ENCODE assay signal across 23 cellular contexts in genomic region chr22:27097481-27097880, GRCh38.
A peak's percentile ranks its signal among the peaks of the same experiment; 100 is the strongest.
DNase-seq lines count a peak whose midpoint lies in the region; ATAC-seq, FAIRE-seq and TF ChIP-seq lines count a peak whose summit lies in the region.
"Had no signal": no experiment of that assay in that cellular context is flagged by ENCODE, and none has a peak within 500 bp of the region (broad histone marks: within the 10 kb centered on the region; RNA-seq: fewer than 3 reads in every experiment).

No MANE protein-coding gene starts in this region.

- DNase-seq in WERI-Rb-1, result peak; percentile 93
- DNase-seq in fibroblast of the aortic adventitia (ENCODE audit: low read depth), result peak; percentile 27
- DNase-seq in urothelium cell line (ENCODE audit: low spot score), result no peak
- DNase-seq in amniotic stem cell (lab: John Stamatoyannopoulos, UW), result no peak
- DNase-seq: BE2C; C1 segment of cervical spinal cord; Caco-2; CD4-positive, CD25-positive, alpha-beta regulatory T cell; CD8-positive, alpha-beta memory T cell; DMS153; DMS79; GDM1; HCEC 1CT had no signal

- no peaks in the 10 kb centered on the region for H3K9me3 ChIP-seq in WERI-Rb-1 (ENCODE audit: severe bottlenecking)
- H3K9me3 ChIP-seq: BE2C, Caco-2 had no signal

- H3K27me3 ChIP-seq in WERI-Rb-1 (ENCODE audit: insufficient read depth, low read depth, severe bottlenecking), result no peaks in the 10 kb centered on the region

- H3K4me3 ChIP-seq in WERI-Rb-1 (ENCODE audit: low read depth, low read length) (no peak overlapping the region; the same call in 1 of the 2 replicates), fibroblast of the aortic adventitia (ENCODE audit: low read depth, low read length) (no peak overlapping the region)
- H3K4me3 ChIP-seq: GM23338 had no signal

- peak; percentile 17 for FAIRE-seq in urothelium cell line (lab: Jason Lieb, UNC)
- FAIRE-seq: A204.1, GM12892, GM18507, H54, HepG2 had no signal

- no peaks in the 10 kb centered on the region for H3K36me3 ChIP-seq in WERI-Rb-1
- H3K36me3 ChIP-seq: BE2C had no signal

- H3K27ac Mint-ChIP-seq in brain, result peak overlapping the region in 3 of 5 experiments; percentile 28 to 56 (median 48)
- H3K27ac Mint-ChIP-seq: CD4-positive, CD25-positive, alpha-beta regulatory T cell; CD8-positive, alpha-beta memory T cell; GM23338; IgD-negative memory B cell had no signal

- H3K27ac ChIP-seq in WERI-Rb-1, result peak overlapping the region; percentile 67

- peaks cover 0 to 14% (median 0%) of the 10 kb centered on the region in 5 experiments for H3K9me3 Mint-ChIP-seq in brain
- H3K9me3 Mint-ChIP-seq: CD8-positive, alpha-beta memory T cell; GM23338 had no signal

- no peak overlapping the region for H3K4me3 Mint-ChIP-seq in brain
- H3K4me3 Mint-ChIP-seq: CD4-positive, CD25-positive, alpha-beta regulatory T cell; CD8-positive, alpha-beta memory T cell; GM23338; IgD-negative memory B cell had no signal

- H3K36me3 Mint-ChIP-seq in brain, result no peaks in the 10 kb centered on the region
- H3K36me3 Mint-ChIP-seq: CD4-positive, CD25-positive, alpha-beta regulatory T cell; CD8-positive, alpha-beta memory T cell; IgD-negative memory B cell had no signal

- H3K4me1 Mint-ChIP-seq in brain, result peaks cover 57% of the 10 kb centered on the region
- H3K4me1 Mint-ChIP-seq: CD4-positive, CD25-positive, alpha-beta regulatory T cell; CD8-positive, alpha-beta memory T cell had no signal

- TF ChIP-seq CTCF in WERI-Rb-1 (IDR thresholded peaks at IDR 0.05; ENCODE audit: low read depth, low read length), result peak; percentile 6; the same call in 1 of the 2 replicates
- no peak for TF ChIP-seq CTCF in brain (conservative IDR thresholded peaks at IDR 0.05)
- TF ChIP-seq CTCF in fibroblast of the aortic adventitia (IDR thresholded peaks at IDR 0.05; ENCODE audit: insufficient read depth, low read length), result no peak

- no peak for ATAC-seq in HG03520 (IDR thresholded peaks at IDR 0.05; ENCODE audit: unreplicated experiment)
- no peak for ATAC-seq in GM18858 (IDR thresholded peaks at IDR 0.05; ENCODE audit: unreplicated experiment)
- ATAC-seq: GM23338, HepG2 had no signal

- peaks cover 14% of the 10 kb centered on the region for H3K27me3 Mint-ChIP-seq in brain

Comparison
In these comparisons a context has a peak if more than half of its experiments do, and no peak if none do; other contexts are left out.
1. DNase-seq: peak in WERI-Rb-1 (single experiment) and fibroblast of the aortic adventitia (single experiment); none in urothelium cell line (single experiment) and amniotic stem cell (single experiment).